In the genomic region with DNA sequence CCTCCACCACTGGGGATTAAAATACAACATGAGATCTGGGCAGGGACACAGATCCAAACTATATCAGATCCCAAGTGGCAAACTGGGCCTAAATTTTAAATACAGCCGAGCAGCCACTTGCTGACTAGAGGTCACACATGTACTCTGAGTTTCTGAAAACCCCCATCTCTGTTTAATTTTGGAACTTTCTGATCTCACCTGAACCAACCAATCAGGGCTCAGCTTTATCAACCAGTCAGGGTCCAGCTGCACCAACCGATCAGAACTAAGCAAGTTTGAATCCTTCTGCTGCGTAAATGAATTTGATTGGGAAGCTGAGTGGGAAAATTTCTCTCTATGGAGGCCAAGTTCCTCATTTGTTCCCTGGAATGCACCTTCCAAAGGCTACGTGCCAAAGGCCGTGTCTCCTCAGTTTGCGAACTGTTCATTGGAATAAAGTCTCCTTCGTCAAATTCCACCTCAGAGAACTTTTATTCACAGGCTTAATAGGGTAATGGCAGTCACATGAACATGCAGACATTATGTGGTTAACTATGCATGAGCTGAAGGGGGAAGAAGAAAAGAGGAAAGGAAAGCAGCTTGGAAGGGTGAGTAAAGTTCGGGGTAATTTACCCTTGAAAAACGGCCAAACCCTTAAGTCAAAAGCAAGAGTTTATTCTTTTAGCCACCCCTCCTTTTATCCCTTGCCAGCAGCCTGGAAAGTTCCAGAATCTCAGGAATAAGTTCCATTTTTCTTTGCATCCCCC, we compare ENCODE assay signal across 11 cellular contexts. TPM values are rescaled to one million over a fixed set of nuclear protein-coding genes. Genes with fewer than 3 reads are reported as not detected.
DNase-seq lines count a peak whose midpoint lies in the region; ATAC-seq and TF ChIP-seq lines count a peak whose summit lies in the region.
"Had no signal": no experiment of that assay in that cellular context is flagged by ENCODE, and none has a peak within 500 bp of the region (broad histone marks: within the 10 kb centered on the region; RNA-seq: fewer than 3 reads in every experiment).

No MANE protein-coding gene starts in this region.

- peak; percentile 39 for ATAC-seq in HG02870 (IDR thresholded peaks at IDR 0.05; ENCODE audit: unreplicated experiment)
- ATAC-seq in HG03025 (IDR thresholded peaks at IDR 0.05; ENCODE audit: low FRiP score, unreplicated experiment), result no peak

- H3K27me3 ChIP-seq in BLaER1 (no peaks in the 10 kb centered on the region), adrenal gland (no peaks in the 10 kb centered on the region), mucosa of rectum (ENCODE audit: control insufficient read depth in 2 of 2, insufficient read depth in 2 of 2, low read length in 2 of 2) (no peaks in the 10 kb centered on the region)

- no peaks in the 10 kb centered on the region; the same call in 1 of the 2 replicates for H4K20me1 ChIP-seq in BLaER1

- H3K27ac ChIP-seq in BLaER1 (no peak overlapping the region), adrenal gland (peak overlapping the region; percentile 6 to 62 (median 20)), mucosa of rectum (ENCODE audit: low read depth in 2 of 2, low read length in 2 of 2) (peak overlapping the region; percentile 45 to 49)
- H3K27ac ChIP-seq: GM23248 had no signal

- H3K9ac ChIP-seq in BLaER1 (no peak overlapping the region), mucosa of rectum (ENCODE audit: low read depth in 1 of 2, low read length in 2 of 2) (no peak overlapping the region)
- H3K9ac ChIP-seq: GM23248 had no signal

- DNase-seq in adrenal gland (no peak), NCI-H2171 (lab: John Stamatoyannopoulos, UW) (no peak), NCI-H69 (lab: John Stamatoyannopoulos, UW) (no peak)
- DNase-seq in effector CD4-positive, alpha-beta T cell, result no peak
- DNase-seq: effector memory CD4-positive, alpha-beta T cell; GM23248; T-helper 9 cell had no signal

- peak overlapping the region; percentile 87 for H3K4me2 ChIP-seq in BLaER1

- H3K4me1 ChIP-seq in BLaER1 (peaks cover 55% of the 10 kb centered on the region), adrenal gland (replicated peaks in 1 of 2) (peaks cover 5 to 18% of the 10 kb centered on the region in 2 donors), mucosa of rectum (ENCODE audit: control insufficient read depth in 2 of 2, insufficient read depth in 2 of 2, low read length in 2 of 2) (peaks cover 5 to 6% of the 10 kb centered on the region in 2 donors)

- H3K36me3 ChIP-seq in BLaER1 (peaks cover 13% of the 10 kb centered on the region; the same call in 1 of the 2 replicates), adrenal gland (replicated peaks in 1 of 2) (no peaks in the 10 kb centered on the region), mucosa of rectum (ENCODE audit: control insufficient read depth in 2 of 2, insufficient read depth in 2 of 2, low read length in 2 of 2) (no peaks in the 10 kb centered on the region)

- H3K4me3 ChIP-seq in BLaER1, result no peak overlapping the region
- H3K4me3 ChIP-seq in adrenal gland, result no peak overlapping the region
- peak overlapping the region; percentile 8 to 11 for H3K4me3 ChIP-seq in mucosa of rectum (ENCODE audit: low read length in 2 of 2)
- H3K4me3 ChIP-seq: GM23248 had no signal

- WGBS in adrenal gland, 4 donors, result 49 to 56% (median 54%) methylated on average over 9 of the region's 9 CpGs

- no peak for TF ChIP-seq CTCF in adrenal gland (IDR thresholded peaks at IDR 0.05)

- TF ChIP-seq POLR2A in adrenal gland (IDR thresholded peaks at IDR 0.05), result no peak

- intact Hi-C loops in adrenal gland (cut with DNase I), result no loop called here

- H3K9me3 ChIP-seq in BLaER1 (peaks cover 5% of the 10 kb centered on the region; the same call in 1 of the 2 replicates), adrenal gland (replicated peaks in 1 of 3) (no peaks in the 10 kb centered on the region), mucosa of rectum (ENCODE audit: control insufficient read depth in 2 of 2, low read length in 2 of 2) (no peaks in the 10 kb centered on the region)

RNA-seq across cellular contexts. Expression of gene CD180, which starts 3.7 kb away (rescaled TPM):
- 1 to 10 TPM in 7 of 8 donors, under 1 TPM in 1; 0.79 to 3.6 (median 2.2) TPM for total RNA-seq in adrenal gland
- polyA plus RNA-seq in adrenal gland, result 1 to 10 TPM in 2 of 3 donors, under 1 TPM in 1; 0.37 to 1.3 (median 1.1) TPM
- total RNA-seq: GM23248 had no signal
- polyA plus RNA-seq: GM23248 had no signal

Comparison
In these comparisons a context has a peak if more than half of its experiments do, and no peak if none do; other contexts are left out.
1. H3K4me3 ChIP-seq: peak in mucosa of rectum (2 of 2); none in BLaER1 (single experiment) and adrenal gland (0 of 4).